18 cellular contexts compared by ENCODE assay signal in the genomic region with DNA sequence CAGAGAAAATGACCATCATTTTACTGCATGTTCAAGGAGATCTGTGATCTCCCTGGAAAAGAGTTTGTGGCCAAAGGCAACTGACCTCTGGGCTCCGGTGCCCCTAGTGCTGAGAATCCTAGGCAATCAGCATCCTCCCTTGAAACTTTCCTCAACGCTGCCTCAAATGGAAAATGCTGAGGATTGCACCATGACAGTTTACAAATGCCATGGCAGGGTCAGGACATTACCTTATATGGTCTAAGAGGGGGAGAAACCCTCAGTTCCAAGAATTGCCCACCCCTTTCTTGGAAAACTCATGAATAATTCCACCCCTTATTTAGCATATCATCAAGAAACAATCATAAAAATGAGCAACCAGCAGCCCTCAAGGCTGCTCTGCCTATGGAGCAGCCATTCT. TPM values are rescaled to one million over a fixed set of nuclear protein-coding genes. Genes with fewer than 3 reads are reported as not detected.
DNase-seq lines count a peak whose midpoint lies in the region; ATAC-seq and TF ChIP-seq lines count a peak whose summit lies in the region.
"Had no signal": no experiment of that assay in that cellular context is flagged by ENCODE, and none has a peak within 500 bp of the region (broad histone marks: within the 10 kb centered on the region; RNA-seq: fewer than 3 reads in every experiment).

No MANE protein-coding gene starts in this region.

- ATAC-seq in gastrocnemius medialis = no peak
- no peak for ATAC-seq in GM21723 (IDR thresholded peaks at IDR 0.05; ENCODE audit: unreplicated experiment)
- ATAC-seq: activated naive CD4-positive, alpha-beta T cell treated with anti-CD3 and anti-CD28 coated beads, Interleukin-2, amount 50 U/mL, for 72 hours had no signal

- intact Hi-C loops in gastrocnemius medialis (cut with DNase I; ENCODE audit: low total_unique reads) = no loop called here

- TF ChIP-seq CTCF in gastrocnemius medialis (IDR thresholded peaks at IDR 0.05 in 4 of 5, conservative IDR thresholded peaks at IDR 0.05 in 1 of 5) = no peak

- no peaks in the 10 kb centered on the region for H3K27me3 ChIP-seq in gastrocnemius medialis

- peak overlapping the region; percentile 81 to 89 (median 82) for H3K27ac ChIP-seq in gastrocnemius medialis
- H3K27ac ChIP-seq: HL-60 had no signal

- peaks cover 44 to 47% of the 10 kb centered on the region in 2 donors for H3K4me1 ChIP-seq in gastrocnemius medialis

- H3K9me3 ChIP-seq in gastrocnemius medialis = no peaks in the 10 kb centered on the region

- no peaks in the 10 kb centered on the region for H3K36me3 ChIP-seq in gastrocnemius medialis

- no peak overlapping the region for H3K4me3 ChIP-seq in gastrocnemius medialis

- in situ Hi-C loops in gastrocnemius medialis (cut with MboI; ENCODE audit: low sequenced_read_pairs in 4 of 4) = no loop called here

- no peak for TF ChIP-seq POLR2A in gastrocnemius medialis (IDR thresholded peaks at IDR 0.05)

- peak; percentile 41 for DNase-seq in DMS53 (lab: John Stamatoyannopoulos, UW)
- DNase-seq in DMS53 treated with DMSO at 0.1 percent for 48 hours (lab: John Stamatoyannopoulos, UW; ENCODE audit: unreplicated experiment) = no peak
- peak; percentile 74 for DNase-seq in RPMI7951 (ENCODE audit: low read depth)
- DNase-seq in fibroblast of peridontal ligament (ENCODE audit: extremely low read depth) = peak; percentile 84
- no peak for DNase-seq in gastrocnemius medialis
- no peak for DNase-seq in NCI-H146 treated with DMSO at 0.1 percent for 48 hours (lab: John Stamatoyannopoulos, UW; ENCODE audit: unreplicated experiment)
- DNase-seq in SKM-1 treated with dmso at 0.1 percent for 144 hours (lab: John Stamatoyannopoulos, UW; ENCODE audit: unreplicated experiment) = no peak
- DNase-seq: 8988T; activated CD8-positive, alpha-beta memory T cell treated with anti-CD3 and anti-CD28 coated beads for 24 hours; head of caudate nucleus; NCI-H1436; posterior cingulate gyrus; stimulated activated CD4-positive, alpha-beta T cell treated with anti-CD3 and anti-CD28 coated beads, Interleukin-4, amount 100 ng/mL, for 24 hours; T-helper 1 cell had no signal

RNA-seq across cellular contexts. Expression of gene ALPK2, which starts 48.3 kb away (rescaled TPM):
- total RNA-seq in RPMI7951 (2014; rRNA removed; shearing (Covaris generic)) = 13.6 and 16.6 TPM in 2 replicates
- 10 to 100 TPM; 46.6 to 81.5 (median 58.4) TPM for total RNA-seq in gastrocnemius medialis
- total RNA-seq: mesenteric fat pad had no signal

Comparison
In these comparisons a context has a peak if more than half of its experiments do, and no peak if none do; other contexts are left out.
1. DNase-seq: peak in DMS53 (single experiment), RPMI7951 (single experiment) and fibroblast of peridontal ligament (single experiment); none in DMS53 treated with DMSO at 0.1 percent for 48 hours (single experiment), gastrocnemius medialis (0 of 2), NCI-H146 treated with DMSO at 0.1 percent for 48 hours (single experiment) and SKM-1 treated with dmso at 0.1 percent for 144 hours (single experiment).